1 cellular context compared by ENCODE assay signal in genomic region chr2:229456091-229456490, GRCh38.
TF ChIP-seq lines count a peak whose summit lies in the region.

No MANE protein-coding gene starts in this region.

TF ChIP-seq in SK-N-SH treated with all-trans-retinoic acid at 6 μM for 48 hours, 23 proteins besides CTCF, POLR2A, EP300 and RAD21 (continued from another document):
- TF ChIP-seq POU6F1 (CRISPR knock-in tag; IDR thresholded peaks at IDR 0.05; ENCODE audit: borderline replicate concordance, low read depth) (no peak), ZFP3 (CRISPR knock-in tag; IDR thresholded peaks at IDR 0.05) (no peak), ESRRG (CRISPR knock-in tag; IDR thresholded peaks at IDR 0.05) (no peak), GLIS3 (CRISPR knock-in tag; IDR thresholded peaks at IDR 0.05) (no peak), ZFP30 (CRISPR knock-in tag; IDR thresholded peaks at IDR 0.05) (no peak), ZNF565 (CRISPR knock-in tag; conservative IDR thresholded peaks at IDR 0.05; ENCODE audit: low read depth) (no peak)
